1 cellular context compared by ENCODE assay signal in the genomic region with DNA sequence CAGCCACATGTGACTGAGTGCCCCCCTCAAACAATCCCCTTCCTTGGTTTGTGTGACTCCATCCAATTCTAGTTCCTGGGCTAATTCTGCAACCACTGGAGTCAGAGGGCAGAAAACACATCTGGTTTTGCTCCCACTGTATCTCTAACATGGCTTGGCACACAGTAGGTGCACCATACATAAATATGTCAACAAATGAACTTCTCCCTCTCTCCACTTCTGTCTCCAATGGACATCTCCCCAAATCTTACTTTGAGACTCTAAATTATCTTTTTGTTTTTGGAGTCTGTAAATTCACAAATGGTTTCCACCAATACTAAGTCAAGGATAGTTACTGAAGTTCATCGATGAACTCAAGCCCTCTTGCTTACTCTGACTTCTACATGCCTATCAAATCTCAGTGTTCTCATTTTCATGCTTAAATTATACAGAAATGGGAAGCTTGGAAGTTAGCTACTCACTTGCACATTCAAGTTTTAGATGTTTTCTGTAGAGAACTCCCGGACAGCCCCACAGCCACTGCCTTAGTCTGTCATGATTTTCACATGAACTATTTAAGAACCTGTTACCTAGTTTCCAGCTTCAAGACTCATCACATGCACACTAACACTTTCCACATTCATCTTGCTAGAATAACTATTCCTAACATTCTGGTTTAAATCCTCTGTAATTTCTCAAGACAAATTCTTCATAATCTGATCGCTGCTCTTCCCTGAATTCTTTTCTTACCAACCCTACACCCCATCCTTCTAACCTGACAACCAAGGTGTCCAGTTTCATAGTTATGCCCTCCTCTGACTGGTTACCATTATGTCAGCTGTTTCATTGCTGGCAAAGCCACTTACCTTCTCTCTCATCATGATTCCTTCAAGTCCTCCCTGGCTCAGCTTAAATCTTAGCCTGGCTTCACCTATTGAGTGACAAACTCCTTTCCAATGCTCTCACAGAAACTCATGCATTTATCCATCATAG.
TF ChIP-seq lines count a peak whose summit lies in the region.

No MANE protein-coding gene starts in this region.

TF ChIP-seq in SK-N-SH, 30 proteins besides CTCF, POLR2A, EP300 and RAD21:
- TF ChIP-seq POLR2AphosphoS5 (IDR thresholded peaks at IDR 0.05; ENCODE audit: low read depth, low read length), result peak; percentile 51
- TF ChIP-seq ELF1 (IDR thresholded peaks at IDR 0.05), result no peak
